In genomic region chr17:44063704-44064639, GRCh38 we compare ENCODE assay signal across 9 cellular contexts. TPM values are rescaled to one million over a fixed set of nuclear protein-coding genes. Genes with fewer than 3 reads are reported as not detected.
DNase-seq lines count a peak whose midpoint lies in the region; ATAC-seq and TF ChIP-seq lines count a peak whose summit lies in the region.
"Had no signal": no experiment of that assay in that cellular context is flagged by ENCODE, and none has a peak within 500 bp of the region (broad histone marks: within the 10 kb centered on the region; RNA-seq: fewer than 3 reads in every experiment).

No MANE protein-coding gene starts in this region.

- H3K9me2 ChIP-seq in hepatocyte (replicated peaks; ENCODE audit: insufficient read depth) = no peaks in the 10 kb centered on the region

- H3K9me3 ChIP-seq in A673 (ENCODE audit: low read depth, low read length, poor library complexity, severe bottlenecking) (no peaks in the 10 kb centered on the region), hepatocyte (ENCODE audit: low read depth) (no peaks in the 10 kb centered on the region), esophagus muscularis mucosa (no peaks in the 10 kb centered on the region), heart right ventricle (no peaks in the 10 kb centered on the region)
- H3K9me3 ChIP-seq in CD8-positive, alpha-beta memory T cell (ENCODE audit: low read length) = no peaks in the 10 kb centered on the region

- no TSS peak for BruUV-seq in A673 (replicated peaks; lab: Mats Ljungman, UMichigan)

- CTCF ChIA-PET in A673 (lab: Charles Lee) = no interaction called here
- CTCF ChIA-PET in CD8-positive, alpha-beta memory T cell (lab: Charles Lee) = no interaction called here

- H3K36me3 ChIP-seq in A673 (ENCODE audit: insufficient read depth, low read length, poor library complexity, severe bottlenecking) = peaks cover 11% of the 10 kb centered on the region
- H3K36me3 ChIP-seq in CD8-positive, alpha-beta memory T cell (ENCODE audit: insufficient read depth, low read length) = peaks cover 3% of the 10 kb centered on the region
- H3K36me3 ChIP-seq in hepatocyte (replicated peaks; ENCODE audit: insufficient read depth, low read depth) = peaks cover 5% of the 10 kb centered on the region
- peaks cover 17 to 53% (median 34%) of the 10 kb centered on the region in 4 donors for H3K36me3 ChIP-seq in esophagus muscularis mucosa
- H3K36me3 ChIP-seq in heart right ventricle = peaks cover 0 to 58% (median 5%) of the 10 kb centered on the region in 9 donors

- intact Hi-C loops in A673 (cut with micrococcal nuclease; ENCODE audit: unreplicated experiment) = no loop called here
- intact Hi-C loops in esophagus muscularis mucosa (cut with DNase I) = no loop called here
- intact Hi-C loops in heart right ventricle (cut with DNase I) = no loop called here

- peaks cover 3 to 52% (median 12%) of the 10 kb centered on the region in 3 donors for H3K36me3 Mint-ChIP-seq in CD8-positive, alpha-beta memory T cell

- H3K27ac ChIP-seq in A673 (ENCODE audit: low read depth, low read length, poor library complexity, severe bottlenecking) = peak overlapping the region; percentile 47
- H3K27ac ChIP-seq in CD8-positive, alpha-beta memory T cell (ENCODE audit: low read depth, low read length) = no peak overlapping the region
- H3K27ac ChIP-seq in VCaP = peak overlapping the region; percentile 99
- no peak overlapping the region for H3K27ac ChIP-seq in hepatocyte
- no peak overlapping the region for H3K27ac ChIP-seq in esophagus muscularis mucosa (replicated peaks in 1 of 4)
- no peak overlapping the region for H3K27ac ChIP-seq in heart right ventricle

- peaks cover 5% of the 10 kb centered on the region for H3K4me1 ChIP-seq in A673 (ENCODE audit: insufficient read depth, low read length, poor library complexity, severe bottlenecking)
- peaks cover 21% of the 10 kb centered on the region for H3K4me1 ChIP-seq in CD8-positive, alpha-beta memory T cell (ENCODE audit: insufficient read depth, low read length)
- peaks cover 20% of the 10 kb centered on the region for H3K4me1 ChIP-seq in hepatocyte (ENCODE audit: insufficient read depth)
- H3K4me1 ChIP-seq in esophagus muscularis mucosa = peaks cover 41 to 60% (median 42%) of the 10 kb centered on the region in 4 donors
- peaks cover 4 to 55% (median 31%) of the 10 kb centered on the region in 9 donors for H3K4me1 ChIP-seq in heart right ventricle

- peaks cover 0 to 3% of the 10 kb centered on the region in 2 donors for H3K27me3 Mint-ChIP-seq in CD8-positive, alpha-beta memory T cell

- no peak overlapping the region for H3K4me3 ChIP-seq in A673 (ENCODE audit: low read depth, low read length, poor library complexity, severe bottlenecking)
- H3K4me3 ChIP-seq in CD8-positive, alpha-beta memory T cell (ENCODE audit: low read length) = no peak overlapping the region
- no peak overlapping the region for H3K4me3 ChIP-seq in hepatocyte
- no peak overlapping the region for H3K4me3 ChIP-seq in esophagus muscularis mucosa
- no peak overlapping the region for H3K4me3 ChIP-seq in heart right ventricle

- 83% methylated on average over 10 of the region's 10 CpGs for WGBS in hepatocyte (ENCODE audit: low lambda C conversion rate, missing lambda C conversion rate)
- 68% methylated on average over 9 of the region's 10 CpGs for WGBS in esophagus muscularis mucosa
- 66 to 77% methylated on average over 10 of the region's 10 CpGs for WGBS in heart right ventricle, 2 donors

- H3K79me2 ChIP-seq in hepatocyte = peaks cover 74% of the 10 kb centered on the region

- TF ChIP-seq CTCF in A673 (conservative IDR thresholded peaks at IDR 0.05; ENCODE audit: low read depth, low read length) (no peak), VCaP (conservative IDR thresholded peaks at IDR 0.05) (no peak), hepatocyte (IDR thresholded peaks at IDR 0.05; ENCODE audit: poor library complexity) (no peak), esophagus muscularis mucosa (IDR thresholded peaks at IDR 0.05) (no peak), heart right ventricle (IDR thresholded peaks at IDR 0.05) (no peak)

- peak overlapping the region in 5 of 7 donors; percentile 23 to 71 (median 62) for H3K4me3 Mint-ChIP-seq in CD8-positive, alpha-beta memory T cell

- H4K20me1 ChIP-seq in hepatocyte (ENCODE audit: insufficient read depth, poor library complexity, severe bottlenecking) = peaks cover 38% of the 10 kb centered on the region

- no peak for TF ChIP-seq POLR2A in esophagus muscularis mucosa (IDR thresholded peaks at IDR 0.05; ENCODE audit: low read depth)

- no peak for ATAC-seq in heart right ventricle

- no peak for TF ChIP-seq EP300 in esophagus muscularis mucosa (IDR thresholded peaks at IDR 0.05)

- no peak for DNase-seq in A673 (ENCODE audit: low spot score)
- DNase-seq in CD8-positive, alpha-beta memory T cell = no peak
- no peak for DNase-seq in hepatocyte (ENCODE audit: low spot score)
- no peak for DNase-seq in NCI-H187 treated with DMSO at 0.1 percent for 48 hours (lab: John Stamatoyannopoulos, UW)
- DNase-seq in esophagus muscularis mucosa (ENCODE audit: extremely low spot score) = no peak
- no peak for DNase-seq in stimulated activated CD4-positive, alpha-beta T cell treated with anti-CD3 and anti-CD28 coated beads, Interleukin-4, amount 100 ng/mL, for 4 hours
- DNase-seq in heart right ventricle = no peak
- DNase-seq: T1000 had no signal

- H3K27ac Mint-ChIP-seq in CD8-positive, alpha-beta memory T cell = peak overlapping the region; percentile 2 to 89 (median 58)

- H3K4me1 Mint-ChIP-seq in CD8-positive, alpha-beta memory T cell = peaks cover 44 to 75% (median 61%) of the 10 kb centered on the region in 3 donors

- no peaks in the 10 kb centered on the region for H3K27me3 ChIP-seq in A673 (replicated peaks; ENCODE audit: insufficient read depth, low read depth, low read length, poor library complexity)
- no peaks in the 10 kb centered on the region for H3K27me3 ChIP-seq in CD8-positive, alpha-beta memory T cell (ENCODE audit: insufficient read depth, low read length, poor library complexity, severe bottlenecking)
- H3K27me3 ChIP-seq in hepatocyte = no peaks in the 10 kb centered on the region
- no peaks in the 10 kb centered on the region for H3K27me3 ChIP-seq in esophagus muscularis mucosa
- H3K27me3 ChIP-seq in heart right ventricle = no peaks in the 10 kb centered on the region

- peak overlapping the region; percentile 96 for H3K4me2 ChIP-seq in hepatocyte

- no peak overlapping the region for H2AFZ ChIP-seq in hepatocyte

- H3K9me3 Mint-ChIP-seq in CD8-positive, alpha-beta memory T cell = no peaks in the 10 kb centered on the region

- POLR2A ChIA-PET in A673 (lab: Charles Lee; ENCODE audit: low non-redundant PET) = interaction anchor here (0.7 kb wide), 1 partner anchor 23 kb away, joined by 3 read pairs; no protein-coding TSS in a partner anchor
- POLR2A ChIA-PET in CD8-positive, alpha-beta memory T cell (lab: Charles Lee) = interaction anchor here (0.7 kb wide), 1 partner anchor 58 kb away, joined by 3 read pairs; no protein-coding TSS in a partner anchor

RNA-seq across cellular contexts. Expression of gene LSM12, which starts 2.5 kb away (rescaled TPM):
- 47.5 and 52.5 TPM in 2 replicates for total RNA-seq in A673 (2021)
- total RNA-seq in CD8-positive, alpha-beta memory T cell = 10 to 100 TPM; 79.9 to 81.9 TPM
- polyA plus RNA-seq in CD8-positive, alpha-beta memory T cell = 80.7 TPM
- total RNA-seq in hepatocyte = 40.4 and 44.7 TPM in 2 replicates
- polyA plus RNA-seq in hepatocyte = 44.5 and 45.8 TPM in 2 replicates
- 10 to 100 TPM; 37.8 to 59.2 (median 46.0) TPM for total RNA-seq in esophagus muscularis mucosa
- 10 to 100 TPM; 37.9 to 60.7 (median 43.8) TPM for total RNA-seq in heart right ventricle
- 10 to 100 TPM; 25.2 to 41.7 TPM for polyA plus RNA-seq in heart right ventricle

RNA-seq across cellular contexts. Expression of gene G6PC3, which starts 6.6 kb away (rescaled TPM):
- total RNA-seq in A673 (2021) (47.0 and 57.9 TPM in 2 replicates), hepatocyte (36.1 and 38.8 TPM in 2 replicates), esophagus muscularis mucosa (10 to 100 TPM; 23.9 to 37.5 (median 30.7) TPM), heart right ventricle (10 to 100 TPM; 28.9 to 47.3 (median 32.9) TPM)
- 10 to 100 TPM; 37.1 to 38.3 TPM for total RNA-seq in CD8-positive, alpha-beta memory T cell
- 27.0 TPM for polyA plus RNA-seq in CD8-positive, alpha-beta memory T cell
- polyA plus RNA-seq in hepatocyte (132 and 140 TPM in 2 replicates), heart right ventricle (100 to 1,000 TPM in 1 of 2 donors, 10 to 100 TPM in 1; 78.0 to 114 TPM)

RNA-seq across cellular contexts. Expression of gene TMEM101, which starts 49.2 kb away (rescaled TPM):
- total RNA-seq in A673 (2021) (12.7 TPM in 2 replicates), hepatocyte (41.0 and 43.3 TPM in 2 replicates), esophagus muscularis mucosa (10 to 100 TPM; 22.9 to 30.7 (median 27.2) TPM), heart right ventricle (10 to 100 TPM; 15.6 to 22.1 (median 17.9) TPM)
- 10 to 100 TPM; 32.5 to 36.0 TPM for total RNA-seq in CD8-positive, alpha-beta memory T cell
- 28.8 TPM for polyA plus RNA-seq in CD8-positive, alpha-beta memory T cell
- polyA plus RNA-seq in hepatocyte (27.8 and 33.4 TPM in 2 replicates), heart right ventricle (10 to 100 TPM; 15.7 to 26.4 TPM)

RNA-seq across cellular contexts. Expression of gene HDAC5, which starts 59.5 kb away (rescaled TPM):
- total RNA-seq in A673 (2021) (16.9 and 27.1 TPM in 2 replicates), hepatocyte (28.5 and 33.9 TPM in 2 replicates), esophagus muscularis mucosa (100 to 1,000 TPM in 3 of 4 donors, 10 to 100 TPM in 1; 75.6 to 237 (median 130) TPM), heart right ventricle (10 to 100 TPM; 55.2 to 85.4 (median 68.3) TPM)
- total RNA-seq in CD8-positive, alpha-beta memory T cell = 10 to 100 TPM; 22.7 to 24.2 TPM
- polyA plus RNA-seq in CD8-positive, alpha-beta memory T cell = 38.1 TPM
- polyA plus RNA-seq in hepatocyte (32.3 and 42.7 TPM in 2 replicates), heart right ventricle (10 to 100 TPM; 56.3 to 63.7 TPM)

RNA-seq across cellular contexts. Expression of gene NAGS, which starts 59.5 kb away (rescaled TPM):
- total RNA-seq in A673 (2021) (0.24 and 0.50 TPM in 2 replicates), hepatocyte (11.2 and 14.0 TPM in 2 replicates), esophagus muscularis mucosa (1 to 10 TPM in 3 of 4 donors, under 1 TPM in 1; 0.83 to 3.4 (median 1.8) TPM), heart right ventricle (under 1 TPM; 0.30 to 0.86 (median 0.53) TPM)
- under 1 TPM; 0.60 to 0.74 TPM for total RNA-seq in CD8-positive, alpha-beta memory T cell
- 1.0 TPM for polyA plus RNA-seq in CD8-positive, alpha-beta memory T cell
- polyA plus RNA-seq in hepatocyte (8.0 and 14.4 TPM in 2 replicates), heart right ventricle (under 1 TPM; 0.37 to 0.86 TPM)

Comparison
In these comparisons a context has a peak if more than half of its experiments do, and no peak if none do; other contexts are left out.
1. H3K27ac ChIP-seq: peak in A673 (single experiment) and VCaP (single experiment); none in CD8-positive, alpha-beta memory T cell (single experiment), hepatocyte (single experiment), esophagus muscularis mucosa (0 of 4) and heart right ventricle (0 of 10).